ENCODE assay signal across 8 cellular contexts in the genomic region with DNA sequence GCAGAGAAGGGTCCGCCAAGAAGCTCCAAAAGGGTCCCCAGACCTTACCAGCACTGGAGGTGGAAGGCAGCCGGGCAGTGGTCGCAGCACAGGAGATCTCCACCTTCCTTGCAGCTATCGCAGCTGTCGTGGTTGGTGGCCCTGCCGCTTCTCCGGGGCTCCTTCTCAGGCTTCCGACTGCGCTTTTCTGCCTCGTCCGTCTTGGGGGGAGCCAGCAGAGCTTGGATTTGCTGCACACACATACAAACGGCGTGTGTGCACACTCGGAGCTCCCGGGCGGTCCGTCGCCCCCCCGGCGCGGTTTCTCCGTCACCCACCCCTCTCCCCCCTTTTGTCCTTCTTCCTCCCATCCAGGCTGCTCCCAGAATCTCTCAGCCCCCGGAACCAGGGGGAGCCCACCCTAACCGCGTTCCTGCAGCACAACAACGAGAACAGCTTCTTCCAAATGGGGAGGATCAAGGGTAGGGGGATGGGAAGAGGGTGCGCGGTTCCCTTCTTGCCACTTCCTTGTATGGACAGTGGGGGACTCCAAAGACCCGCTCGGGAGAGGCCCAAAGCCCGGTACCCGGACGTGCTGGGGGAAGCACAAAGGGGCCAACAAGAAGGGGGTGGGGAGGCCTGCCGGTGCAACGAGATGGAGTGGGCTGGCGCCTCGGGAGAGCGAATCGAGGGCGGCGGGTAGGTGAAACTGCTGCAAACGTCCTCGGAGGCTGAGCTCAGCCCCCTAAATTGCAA. TPM values are rescaled to one million over a fixed set of nuclear protein-coding genes. Genes with fewer than 3 reads are reported as not detected.
DNase-seq lines count a peak whose midpoint lies in the region; ATAC-seq and TF ChIP-seq lines count a peak whose summit lies in the region.

No MANE protein-coding gene starts in this region.

- H3K4me3 ChIP-seq in upper lobe of right lung = peak overlapping the region; percentile 89

- peak overlapping the region; percentile 89 for H3K4me3 Mint-ChIP-seq in osteocyte (ENCODE audit: unreplicated experiment)

- H3K9me3 ChIP-seq in upper lobe of right lung = no peaks in the 10 kb centered on the region

- H3K27me3 ChIP-seq in upper lobe of right lung = no peaks in the 10 kb centered on the region

- TF ChIP-seq POLR2A in GM18951 (IDR thresholded peaks at IDR 0.05; ENCODE audit: extremely low read depth, insufficient read depth, insufficient read length) = peak; percentile 11

- H3K27ac ChIP-seq in 22Rv1 = peak overlapping the region; percentile 99
- peak overlapping the region; percentile 95 for H3K27ac ChIP-seq in upper lobe of right lung

- intact Hi-C loops in upper lobe of right lung (cut with DNase I) = no loop called here

- DNase-seq in RPMI7951 (ENCODE audit: low read depth) = peak; percentile 43
- DNase-seq in activated naive CD4-positive, alpha-beta T cell treated with Interleukin-2 at 50 U/mL for 16 hours = peak; percentile 59
- DNase-seq in glomerular visceral epithelial cell (ENCODE audit: extremely low spot score) = peak; percentile 44
- no peak for DNase-seq in osteocyte (ENCODE audit: extremely low spot score, unreplicated experiment)
- peak; percentile 81 for DNase-seq in upper lobe of right lung

- no peaks in the 10 kb centered on the region for H3K27me3 Mint-ChIP-seq in osteocyte (ENCODE audit: unreplicated experiment)

- no peak for ATAC-seq in upper lobe of right lung
- no peak for ATAC-seq in HG03175 (IDR thresholded peaks at IDR 0.05; ENCODE audit: unreplicated experiment)

- peaks cover 4% of the 10 kb centered on the region for H3K36me3 Mint-ChIP-seq in osteocyte (ENCODE audit: unreplicated experiment)

- H3K4me1 ChIP-seq in upper lobe of right lung = peaks cover 41% of the 10 kb centered on the region

- H3K4me1 Mint-ChIP-seq in osteocyte (ENCODE audit: unreplicated experiment) = peaks cover 34% of the 10 kb centered on the region

- H3K27ac Mint-ChIP-seq in osteocyte (ENCODE audit: unreplicated experiment) = peak overlapping the region; percentile 90

- no peaks in the 10 kb centered on the region for H3K36me3 ChIP-seq in upper lobe of right lung

- TF ChIP-seq CTCF in 22Rv1 (IDR thresholded peaks at IDR 0.05) = no peak
- no peak for TF ChIP-seq CTCF in osteocyte (IDR thresholded peaks at IDR 0.05)
- no peak for TF ChIP-seq CTCF in upper lobe of right lung (IDR thresholded peaks at IDR 0.05)

- in situ Hi-C loops in GM18951 (cut with MboI; ENCODE audit: low sequenced_read_pairs, unreplicated experiment) = no loop called here

- H3K9me3 Mint-ChIP-seq in osteocyte (ENCODE audit: unreplicated experiment) = no peaks in the 10 kb centered on the region

RNA-seq across cellular contexts. Expression of gene PHF12, which starts 1.1 kb away (rescaled TPM):
- 9.2 and 18.0 TPM in 2 replicates for total RNA-seq in RPMI7951 (2014; rRNA removed; shearing (Covaris generic))
- 50.3 and 52.8 TPM in 2 replicates for total RNA-seq in osteocyte
- total RNA-seq in upper lobe of right lung = 40.0 TPM

RNA-seq across cellular contexts. Expression of gene DHRS13, which starts 47.3 kb away (rescaled TPM):
- total RNA-seq in RPMI7951 (2014; rRNA removed; shearing (Covaris generic)) = 5.4 and 6.0 TPM in 2 replicates
- total RNA-seq in osteocyte (10.7 and 12.4 TPM in 2 replicates), upper lobe of right lung (12.8 TPM)

RNA-seq across cellular contexts. Expression of gene FLOT2, which starts 52.7 kb away (rescaled TPM):
- 28.7 and 30.6 TPM in 2 replicates for total RNA-seq in RPMI7951 (2014; rRNA removed; shearing (Covaris generic))
- total RNA-seq in osteocyte (95.8 and 104 TPM in 2 replicates), upper lobe of right lung (157 TPM)

RNA-seq across cellular contexts. Expression of gene SEZ6, which starts 55.6 kb away (rescaled TPM):
- not detected in 2 replicates for total RNA-seq in RPMI7951 (2014; rRNA removed; shearing (Covaris generic))
- not detected in 2 replicates for total RNA-seq in osteocyte
- total RNA-seq in upper lobe of right lung = not detected
